ENCODE assay signal across 21 cellular contexts in the genomic region with DNA sequence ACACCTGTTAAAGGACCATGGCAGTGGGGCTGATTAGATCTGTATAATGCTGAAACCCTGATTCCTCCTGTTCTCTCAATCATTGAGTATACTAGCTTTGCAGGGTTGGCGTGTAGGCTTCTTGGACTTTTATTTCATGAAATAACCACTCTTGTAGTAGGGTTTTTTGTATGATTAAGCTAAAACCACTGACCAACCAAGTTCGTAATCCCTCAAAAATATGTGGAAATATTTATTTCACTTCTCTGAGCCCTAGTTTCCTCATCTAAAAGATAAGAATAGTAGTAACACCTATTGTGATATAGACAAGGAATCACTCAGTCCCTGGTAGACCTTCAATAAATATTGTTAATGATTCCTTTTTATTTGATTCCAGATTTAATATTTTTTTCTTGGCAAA. TPM values are rescaled to one million over a fixed set of nuclear protein-coding genes. Genes with fewer than 3 reads are reported as not detected.
DNase-seq lines count a peak whose midpoint lies in the region; ATAC-seq and TF ChIP-seq lines count a peak whose summit lies in the region.
"Had no signal": no experiment of that assay in that cellular context is flagged by ENCODE, and none has a peak within 500 bp of the region (broad histone marks: within the 10 kb centered on the region; RNA-seq: fewer than 3 reads in every experiment).

No MANE protein-coding gene starts in this region.

- H3K27me3 Mint-ChIP-seq in stimulated activated naive CD8-positive, alpha-beta T cell treated with anti-CD3 and anti-CD28 coated beads, Interleukin-15, Interleukin-2, amounts not matched to agents 100 ng/mL and 50 ng/mL, for 24 hours: no peaks in the 10 kb centered on the region
- H3K27me3 Mint-ChIP-seq in T-helper 17 cell (no peaks in the 10 kb centered on the region), endodermal cell (ENCODE audit: insufficient read depth) (no peaks in the 10 kb centered on the region), H9 (ENCODE audit: low read depth) (no peaks in the 10 kb centered on the region)
- H3K27me3 Mint-ChIP-seq: T-cell had no signal

- no peak overlapping the region for H4K91ac ChIP-seq in H9 (ENCODE audit: insufficient read length, low read depth, low read length)

- H3K56ac ChIP-seq in H9 (ENCODE audit: insufficient read length, low read depth, low read length): no peak overlapping the region

- H3K9me3 ChIP-seq in T-helper 17 cell (ENCODE audit: control insufficient read depth, low read length, poor library complexity, severe bottlenecking) (no peaks in the 10 kb centered on the region), endodermal cell (ENCODE audit: control insufficient read depth, low read length) (no peaks in the 10 kb centered on the region), H9 (ENCODE audit: control insufficient read depth, low read depth, low read length) (no peaks in the 10 kb centered on the region)
- H3K9me3 ChIP-seq: gastrocnemius medialis, psoas muscle had no signal

- H3K9me3 Mint-ChIP-seq in stimulated activated naive CD8-positive, alpha-beta T cell treated with anti-CD3 and anti-CD28 coated beads, Interleukin-15, Interleukin-2, amounts not matched to agents 100 ng/mL and 50 ng/mL, for 24 hours: no peaks in the 10 kb centered on the region
- H3K9me3 Mint-ChIP-seq in endodermal cell (no peaks in the 10 kb centered on the region), H9 (no peaks in the 10 kb centered on the region)
- H3K9me3 Mint-ChIP-seq: activated naive CD4-positive, alpha-beta T cell treated with anti-CD3 and anti-CD28 coated beads, Interleukin-2, amount 50 U/mL, for 72 hours; mesothelial cell of epicardium; T-cell had no signal

- peak overlapping the region; percentile 50 for H3K4me3 ChIP-seq in endodermal cell (ENCODE audit: low read length)
- H3K4me3 ChIP-seq: gastrocnemius medialis, psoas muscle had no signal

- H3K27me3 ChIP-seq in endodermal cell (ENCODE audit: control insufficient read depth, insufficient read depth, low read length, poor library complexity, severe bottlenecking): no peaks in the 10 kb centered on the region
- H3K27me3 ChIP-seq in H9 (ENCODE audit: insufficient read depth, low read length): no peaks in the 10 kb centered on the region
- H3K27me3 ChIP-seq: gastrocnemius medialis had no signal

- H2AFZ ChIP-seq in H9 (ENCODE audit: low read length): no peak overlapping the region

- H3K79me1 ChIP-seq in H9 (ENCODE audit: insufficient read depth, low read depth, low read length, poor library complexity, severe bottlenecking): peaks cover 8% of the 10 kb centered on the region

- H4K8ac ChIP-seq in H9 (replicated peaks; ENCODE audit: insufficient read length, low read depth, low read length): no peak overlapping the region

- H4K5ac ChIP-seq in H9 (ENCODE audit: insufficient read length, low read depth, low read length): no peak overlapping the region

- H2BK5ac ChIP-seq in H9 (ENCODE audit: insufficient read length, low read length): no peak overlapping the region

- H3K4me1 Mint-ChIP-seq in stimulated activated naive CD8-positive, alpha-beta T cell treated with anti-CD3 and anti-CD28 coated beads, Interleukin-15, Interleukin-2, amounts not matched to agents 100 ng/mL and 50 ng/mL, for 24 hours (ENCODE audit: low read depth): peaks cover 54% of the 10 kb centered on the region
- H3K4me1 Mint-ChIP-seq in T-helper 17 cell (peaks cover 41% of the 10 kb centered on the region), endodermal cell (peaks cover 27% of the 10 kb centered on the region), H9 (peaks cover 12 to 20% of the 10 kb centered on the region in 2 experiments)

- H3K27ac Mint-ChIP-seq in stimulated activated naive CD8-positive, alpha-beta T cell treated with anti-CD3 and anti-CD28 coated beads, Interleukin-15, Interleukin-2, amounts not matched to agents 100 ng/mL and 50 ng/mL, for 24 hours: peak overlapping the region; percentile 65
- H3K27ac Mint-ChIP-seq in T-helper 17 cell: peak overlapping the region; percentile 67
- H3K27ac Mint-ChIP-seq in endodermal cell: no peak overlapping the region
- H3K27ac Mint-ChIP-seq in H9: no peak overlapping the region
- H3K27ac Mint-ChIP-seq: activated naive CD4-positive, alpha-beta T cell treated with anti-CD3 and anti-CD28 coated beads, Interleukin-2, amount 50 U/mL, for 72 hours; mesothelial cell of epicardium had no signal

- H2AK5ac ChIP-seq in H9 (ENCODE audit: insufficient read length, low read length): no peak overlapping the region

- peaks cover 45% of the 10 kb centered on the region for H3K36me3 ChIP-seq in endodermal cell (ENCODE audit: control insufficient read depth, insufficient read depth, low read length)

- H3K4me3 Mint-ChIP-seq in stimulated activated naive CD8-positive, alpha-beta T cell treated with anti-CD3 and anti-CD28 coated beads, Interleukin-15, Interleukin-2, amounts not matched to agents 100 ng/mL and 50 ng/mL, for 24 hours: peak overlapping the region; percentile 23
- H3K4me3 Mint-ChIP-seq in T-helper 17 cell: no peak overlapping the region
- H3K4me3 Mint-ChIP-seq in endodermal cell: no peak overlapping the region
- H3K4me3 Mint-ChIP-seq in H9: no peak overlapping the region
- H3K4me3 Mint-ChIP-seq: mesothelial cell of epicardium, T-cell had no signal

- peaks cover 28% of the 10 kb centered on the region for H3K36me3 Mint-ChIP-seq in stimulated activated naive CD8-positive, alpha-beta T cell treated with anti-CD3 and anti-CD28 coated beads, Interleukin-15, Interleukin-2, amounts not matched to agents 100 ng/mL and 50 ng/mL, for 24 hours (ENCODE audit: low read depth)
- H3K36me3 Mint-ChIP-seq in T-helper 17 cell (ENCODE audit: low read depth): no peaks in the 10 kb centered on the region
- H3K36me3 Mint-ChIP-seq in endodermal cell (ENCODE audit: low read depth): peaks cover 25% of the 10 kb centered on the region
- H3K36me3 Mint-ChIP-seq in H9 (ENCODE audit: insufficient read depth in 1 of 3, low read depth in 3 of 3): peaks cover 10 to 27% (median 15%) of the 10 kb centered on the region in 3 experiments; a peak in 6 of 7 replicates

- H3K18ac ChIP-seq in H9 (ENCODE audit: insufficient read length, low read depth, low read length): no peak overlapping the region

- no peak overlapping the region for H3K9ac ChIP-seq in endodermal cell (ENCODE audit: extremely low read depth, low read length, poor library complexity, severe bottlenecking)
- H3K9ac ChIP-seq in H9 (ENCODE audit: extremely low read depth, insufficient read length, low read length): no peak overlapping the region

- no peak overlapping the region for H3K4me2 ChIP-seq in H9 (ENCODE audit: insufficient read depth, insufficient read length, low read length)

- no peak overlapping the region for H2BK12ac ChIP-seq in H9 (ENCODE audit: insufficient read length, low read depth, low read length)

- H2BK15ac ChIP-seq in H9 (ENCODE audit: low read depth, low read length): no peak overlapping the region

- TF ChIP-seq CTCF in endodermal cell (conservative IDR thresholded peaks at IDR 0.05) (no peak), H9 (conservative IDR thresholded peaks at IDR 0.05) (no peak)

- H3K14ac ChIP-seq in H9 (ENCODE audit: insufficient read depth, low read length): no peak overlapping the region

- no peak overlapping the region for H2BK120ac ChIP-seq in H9 (ENCODE audit: low read depth, low read length, poor library complexity, severe bottlenecking)

- no peak overlapping the region for H2BK20ac ChIP-seq in H9 (ENCODE audit: low read depth, low read length, poor library complexity, severe bottlenecking)

- no CpG with 5 or more reads among the region's 2 CpGs for WGBS in endodermal cell (ENCODE audit: insufficient coverage in 1 of 2, insufficient read length in 1 of 2), 2 experiments
- no CpG with 5 or more reads among the region's 2 CpGs for WGBS in H9 (ENCODE audit: extremely low coverage, insufficient read length, low lambda C conversion rate)

- no peak for ATAC-seq in stimulated activated naive CD8-positive, alpha-beta T cell treated with anti-CD3 and anti-CD28 coated beads, Interleukin-15, Interleukin-2, amounts not matched to agents 100 U/mL and 50 U/mL, for 24 hours
- no peak for ATAC-seq in T-helper 17 cell
- ATAC-seq: gastrocnemius medialis, left cardiac atrium, psoas muscle, Right ventricle myocardium inferior, T-cell had no signal

- H3K23ac ChIP-seq in H9 (ENCODE audit: insufficient read length, low read depth, low read length): no peak overlapping the region

- no peak overlapping the region for H3K4ac ChIP-seq in H9 (ENCODE audit: low read depth, low read length)

- peaks cover 31% of the 10 kb centered on the region; the same call in 1 of the 2 replicates for H3K79me2 ChIP-seq in H9 (ENCODE audit: insufficient read depth, low read length)

- peaks cover 5% of the 10 kb centered on the region for H3K23me2 ChIP-seq in H9 (ENCODE audit: insufficient read length, low read depth, low read length, poor library complexity, severe bottlenecking)

- H3K4me1 ChIP-seq in endodermal cell (ENCODE audit: control insufficient read depth, insufficient read depth, low read length) (peaks cover 4% of the 10 kb centered on the region), H9 (ENCODE audit: insufficient read depth, low read length) (no peaks in the 10 kb centered on the region; the same call in 1 of the 2 replicates)

- no peak overlapping the region for H3T11ph ChIP-seq in H9 (ENCODE audit: low read length)

- H3K27ac ChIP-seq in endodermal cell (ENCODE audit: low read depth, low read length): no peak overlapping the region
- no peak overlapping the region for H3K27ac ChIP-seq in H9 (ENCODE audit: insufficient read length, low read depth, low read length)
- H3K27ac ChIP-seq: gastrocnemius medialis, psoas muscle had no signal

- no peak for DNase-seq in stimulated activated naive CD8-positive, alpha-beta T cell treated with anti-CD3 and anti-CD28 coated beads, Interleukin-15, Interleukin-2, amounts not matched to agents 100 U/mL and 50 U/mL, for 24 hours
- no peak for DNase-seq in T-helper 17 cell
- no peak for DNase-seq in endodermal cell
- no peak for DNase-seq in NCI-H2227 treated with DMSO at 0.1 percent for 48 hours (lab: John Stamatoyannopoulos, UW)
- no peak for DNase-seq in H9
- DNase-seq in stimulated activated CD4-positive, alpha-beta T cell treated with anti-CD3 and anti-CD28 coated beads, Interleukin-4, amount 100 ng/mL, for 24 hours: no peak
- no peak for DNase-seq in NCI-H1417 (lab: John Stamatoyannopoulos, UW)
- DNase-seq: activated CD4-positive, alpha-beta T cell treated with anti-CD3 and anti-CD28 coated beads, Interleukin-2, amount 50 U/mL, for 4 hours; dermis blood vessel endothelial cell; gastrocnemius medialis; left cardiac atrium; NCI-H1092 treated with DMSO at 0.1 percent for 48 hours; NCI-H2107; NCI-H510A treated with DMSO at 0.1 percent for 48 hours; psoas muscle; small intestine had no signal

- no peaks in the 10 kb centered on the region for H4K20me1 ChIP-seq in H9 (ENCODE audit: control insufficient read depth, insufficient read depth, insufficient read length)

RNA-seq across cellular contexts. Expression of gene API5, which starts 4.2 kb away (rescaled TPM):
- total RNA-seq in T-helper 17 cell: 10 to 100 TPM; 67.4 to 71.7 TPM
- total RNA-seq in endodermal cell: 100 to 1,000 TPM; 149 to 166 TPM
- 119 TPM for polyA plus RNA-seq in endodermal cell (2013, experiment 1 of 2)
- polyA plus RNA-seq in endodermal cell (2013, experiment 2 of 2): 115 TPM
- 147 and 151 TPM in 2 replicates for total RNA-seq in H9 (2021)

RNA-seq across cellular contexts. Expression of gene TTC17, which starts 42.8 kb away (rescaled TPM):
- total RNA-seq in T-helper 17 cell (10 to 100 TPM; 95.4 to 98.0 TPM), endodermal cell (100 to 1,000 TPM; 103 to 122 TPM), H9 (2021) (65.6 and 68.5 TPM in 2 replicates)
- polyA plus RNA-seq in endodermal cell (2013, experiment 1 of 2): 96.1 TPM
- polyA plus RNA-seq in endodermal cell (2013, experiment 2 of 2): 91.5 TPM

Comparison
In these comparisons a context has a peak if more than half of its experiments do, and no peak if none do; other contexts are left out.
1. H3K27ac Mint-ChIP-seq: peak in stimulated activated naive CD8-positive, alpha-beta T cell treated with anti-CD3 and anti-CD28 coated beads, Interleukin-15, Interleukin-2, amounts not matched to agents 100 ng/mL and 50 ng/mL, for 24 hours (single experiment) and T-helper 17 cell (single experiment); none in endodermal cell (single experiment) and H9 (0 of 3).